Comparison of ENCODE assay signal across 8 cellular contexts in the genomic region with DNA sequence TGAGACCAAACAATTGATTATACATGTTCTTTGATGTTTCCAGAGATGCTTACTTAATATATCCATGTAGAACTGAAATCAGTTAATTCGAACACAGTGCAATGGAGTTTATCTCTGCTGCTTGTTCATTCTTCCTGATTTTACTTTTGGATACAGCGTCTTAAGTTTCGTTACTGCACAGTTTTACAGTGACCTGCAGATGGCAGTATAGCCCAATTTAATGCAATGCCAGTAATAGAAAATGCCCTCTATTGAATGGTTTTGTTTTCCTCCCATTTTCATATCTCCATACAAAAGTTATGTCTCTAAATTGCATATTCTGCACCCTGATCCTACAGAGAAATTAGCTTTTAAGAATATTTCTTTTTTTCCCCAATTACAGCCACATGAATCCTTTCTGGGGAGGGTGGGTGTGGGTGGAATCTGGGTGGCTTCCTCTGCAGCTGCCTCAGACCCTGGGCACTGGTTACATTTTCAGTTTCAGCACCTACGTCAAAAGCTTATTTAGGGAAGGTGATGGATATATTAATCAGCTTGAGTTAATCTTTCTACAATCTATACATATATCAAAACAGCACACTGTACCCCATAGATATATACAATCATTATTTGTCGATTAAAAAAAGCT.
DNase-seq lines count a peak whose midpoint lies in the region; ATAC-seq, FAIRE-seq and TF ChIP-seq lines count a peak whose summit lies in the region.

No MANE protein-coding gene starts in this region.

- peak; percentile 97 for FAIRE-seq in A204.1 (lab: Jason Lieb, UNC)

- peaks cover 21% of the 10 kb centered on the region for H3K4me1 Mint-ChIP-seq in activated CD8-positive, alpha-beta T cell treated with anti-CD3 and anti-CD28 coated beads, Interleukin-2, amount 10 ng/mL, durations not matched to agents 7 days and 5 days (ENCODE audit: low read depth)
- peaks cover 3% of the 10 kb centered on the region for H3K4me1 Mint-ChIP-seq in progenitor cell of endocrine pancreas (ENCODE audit: low read depth)

- H3K9me3 Mint-ChIP-seq in activated CD8-positive, alpha-beta T cell treated with anti-CD3 and anti-CD28 coated beads, Interleukin-2, amount 10 ng/mL, durations not matched to agents 7 days and 5 days (ENCODE audit: insufficient read depth): no peaks in the 10 kb centered on the region
- peaks cover 11% of the 10 kb centered on the region for H3K9me3 Mint-ChIP-seq in progenitor cell of endocrine pancreas (ENCODE audit: low read depth)

- peak overlapping the region; percentile 55 for H3K4me3 Mint-ChIP-seq in activated CD8-positive, alpha-beta T cell treated with anti-CD3 and anti-CD28 coated beads, Interleukin-2, amount 10 ng/mL, durations not matched to agents 7 days and 5 days
- no peak overlapping the region for H3K4me3 Mint-ChIP-seq in progenitor cell of endocrine pancreas (ENCODE audit: low read depth)

- H3K27ac Mint-ChIP-seq in activated CD8-positive, alpha-beta T cell treated with anti-CD3 and anti-CD28 coated beads, Interleukin-2, amount 10 ng/mL, durations not matched to agents 7 days and 5 days: peak overlapping the region; percentile 16
- H3K27ac Mint-ChIP-seq in progenitor cell of endocrine pancreas: no peak overlapping the region

- no peak overlapping the region for H3K4me3 ChIP-seq in fibroblast of villous mesenchyme (ENCODE audit: low read depth, low read length)

- DNase-seq in EH (ENCODE audit: low read depth): peak; percentile 54
- peak; percentile 53 for DNase-seq in NCI-H345 (lab: John Stamatoyannopoulos, UW)
- peak; percentile 71 for DNase-seq in activated CD8-positive, alpha-beta T cell treated with anti-CD3 and anti-CD28 coated beads, Interleukin-2, amount 10 ng/mL, durations not matched to agents 7 days and 5 days
- peak; percentile 48 for DNase-seq in fibroblast of villous mesenchyme (ENCODE audit: low read depth)
- no peak for DNase-seq in progenitor cell of endocrine pancreas (ENCODE audit: low spot score, unreplicated experiment)

- TF ChIP-seq CTCF in fibroblast of villous mesenchyme (IDR thresholded peaks at IDR 0.05; ENCODE audit: insufficient read depth, low read depth, low read length) (peak; percentile 73), progenitor cell of endocrine pancreas (IDR thresholded peaks at IDR 0.05; ENCODE audit: unreplicated experiment) (peak; percentile 86)

- peak; percentile 59 for ATAC-seq in HG02678 (IDR thresholded peaks at IDR 0.05; ENCODE audit: unreplicated experiment)
- peak; percentile 93 for ATAC-seq in activated CD8-positive, alpha-beta T cell treated with anti-CD3 and anti-CD28 coated beads, Interleukin-2, amount 10 ng/mL, durations not matched to agents 7 days and 5 days
- ATAC-seq in HG03342 (IDR thresholded peaks at IDR 0.05; ENCODE audit: unreplicated experiment): no peak

- H3K36me3 Mint-ChIP-seq in activated CD8-positive, alpha-beta T cell treated with anti-CD3 and anti-CD28 coated beads, Interleukin-2, amount 10 ng/mL, durations not matched to agents 7 days and 5 days (ENCODE audit: low read depth): peaks cover 5% of the 10 kb centered on the region
- H3K36me3 Mint-ChIP-seq in progenitor cell of endocrine pancreas (ENCODE audit: insufficient read depth): no peaks in the 10 kb centered on the region

- H3K27me3 Mint-ChIP-seq in activated CD8-positive, alpha-beta T cell treated with anti-CD3 and anti-CD28 coated beads, Interleukin-2, amount 10 ng/mL, durations not matched to agents 7 days and 5 days (ENCODE audit: low read depth): no peaks in the 10 kb centered on the region
- H3K27me3 Mint-ChIP-seq in progenitor cell of endocrine pancreas: peaks cover 33% of the 10 kb centered on the region

- POLR2A ChIA-PET in activated CD8-positive, alpha-beta T cell treated with anti-CD3 and anti-CD28 coated beads, Interleukin-2, amount 10 ng/mL, durations not matched to agents 7 days and 5 days (lab: Charles Lee): no interaction called here

- CTCF ChIA-PET in activated CD8-positive, alpha-beta T cell treated with anti-CD3 and anti-CD28 coated beads, Interleukin-2, amount 10 ng/mL, durations not matched to agents 7 days and 5 days (lab: Charles Lee): interaction anchor here (0.6 to 4.8 kb wide), 64 partner anchors 10 to 401 kb away, joined by 3 to 167 read pairs (median 5); partner anchors contain the start of genes MUCL1 and TESPA1
